ENCODE assay signal across 1 cellular context in genomic region chr17:39927928-39928867, GRCh38.
TF ChIP-seq lines count a peak whose summit lies in the region.

No MANE protein-coding gene starts in this region.

TF ChIP-seq in A549, 52 proteins besides CTCF, POLR2A, EP300 and RAD21:
- TF ChIP-seq PHF8 (IDR thresholded peaks at IDR 0.05; ENCODE audit: borderline replicate concordance, low read depth) (peak; percentile 79), HEYL (CRISPR knock-in tag; IDR thresholded peaks at IDR 0.05) (no peak)
